8 cellular contexts compared by ENCODE assay signal in the genomic region with DNA sequence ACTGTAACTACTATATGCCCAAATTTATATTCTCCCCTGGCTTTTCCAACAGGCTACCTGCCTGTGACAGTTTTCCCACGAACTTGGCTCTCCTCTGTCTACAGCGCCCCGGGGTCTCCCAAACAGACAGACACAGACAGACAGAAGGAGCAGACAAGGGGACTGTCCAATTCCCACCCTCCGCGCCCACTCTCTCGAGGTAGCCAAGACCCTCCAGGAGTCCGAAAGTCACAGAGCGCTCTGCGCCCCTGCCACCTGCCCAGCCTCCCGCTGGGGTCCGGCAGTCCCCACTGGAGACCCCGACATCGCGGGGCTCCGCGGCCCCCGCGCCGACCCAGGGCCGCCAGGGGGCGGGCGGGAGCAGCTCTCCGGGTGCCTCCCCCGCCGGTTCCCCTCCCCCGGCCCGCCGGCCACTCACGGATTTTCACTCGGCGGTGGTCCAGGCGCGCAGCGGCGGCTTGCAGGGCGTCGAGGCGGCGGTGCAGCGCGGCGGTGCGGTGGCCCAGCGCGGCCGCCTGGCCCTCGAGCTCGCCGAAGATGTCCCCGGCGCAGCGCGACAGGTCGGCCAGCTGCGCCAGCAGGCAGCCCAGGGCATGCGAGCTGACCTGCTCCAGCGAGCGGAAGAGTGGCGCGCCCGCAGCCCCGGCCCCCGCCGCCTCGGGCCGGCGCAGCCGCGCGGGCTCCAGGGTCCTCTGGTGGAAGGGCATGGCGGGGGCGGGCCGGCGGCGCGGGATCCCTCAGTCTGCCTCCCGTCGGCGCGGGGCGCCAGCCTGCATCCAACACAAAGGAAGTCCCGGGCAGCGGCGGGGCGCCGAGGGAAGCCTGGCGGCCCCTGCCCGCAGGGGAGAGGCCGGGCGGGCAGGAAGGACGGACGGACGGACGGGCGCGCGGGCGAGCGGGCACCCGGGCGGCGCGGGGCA.
DNase-seq lines count a peak whose midpoint lies in the region; ATAC-seq and TF ChIP-seq lines count a peak whose summit lies in the region.

No MANE protein-coding gene starts in this region.

- peak overlapping the region; percentile 81 for H3K4me3 Mint-ChIP-seq in activated T-helper 17 cell treated with anti-CD3 and anti-CD28 coated beads, Interleukin-2, amount 50 U/mL, for 72 hours
- peak overlapping the region; percentile 53 to 88 (median 86) for H3K4me3 Mint-ChIP-seq in naive thymus-derived CD4-positive, alpha-beta T cell

- TF ChIP-seq POLR2A in testis (IDR thresholded peaks at IDR 0.05) = no peak

- CTCF ChIA-PET in BJ (lab: Yijun Ruan, JAX) = interaction anchor here (0.7 to 4.0 kb wide), 26 partner anchors 9 to 469 kb away, joined by 3 to 44 read pairs (median 4); no protein-coding TSS in a partner anchor
- CTCF ChIA-PET in naive thymus-derived CD4-positive, alpha-beta T cell (lab: Charles Lee) = interaction anchor here (0.6 to 1.3 kb wide), 7 partner anchors 9 to 599 kb away, joined by 3 to 4 read pairs (median 3); a partner anchor contains a TSS

- intact Hi-C loops in naive thymus-derived CD4-positive, alpha-beta T cell (cut with micrococcal nuclease) = loop anchor here (1.0 to 10.0 kb wide), 7 partner anchors 74 to 685 kb away; a partner anchor contains a TSS
- intact Hi-C loops in testis (cut with DNase I; ENCODE audit: low total_unique reads) = no loop called here

- H3K4me1 ChIP-seq in NT2/D1 (ENCODE audit: insufficient read depth, insufficient read length) (no peaks in the 10 kb centered on the region), testis (no peaks in the 10 kb centered on the region)
- H3K4me1 ChIP-seq in naive thymus-derived CD4-positive, alpha-beta T cell (ENCODE audit: control insufficient read depth in 2 of 2, insufficient read depth in 2 of 2, low read length in 2 of 2) = peaks cover 0 to 3% of the 10 kb centered on the region in 2 donors

- no peak overlapping the region for H3K27ac ChIP-seq in naive thymus-derived CD4-positive, alpha-beta T cell (ENCODE audit: low read depth, low read length)
- H3K27ac ChIP-seq in testis = peak overlapping the region in 1 of 2 donors; percentile 74

- TF ChIP-seq CTCF in BJ (IDR thresholded peaks at IDR 0.05; ENCODE audit: insufficient read depth, low read depth, low read length) (peak; percentile 53), fibroblast of mammary gland (conservative IDR thresholded peaks at IDR 0.05; ENCODE audit: control insufficient read depth, insufficient read depth, low read depth, low read length) (peak; percentile 28), testis (IDR thresholded peaks at IDR 0.05) (peak; percentile 39 to 73 (median 54))

- 0 to 1% methylated on average over 12 to 61 of the region's 103 CpGs for WGBS in testis, 2 donors

- ATAC-seq in GM19025 (IDR thresholded peaks at IDR 0.05; ENCODE audit: low read depth, unreplicated experiment) (peak; percentile 59), HG03159 (IDR thresholded peaks at IDR 0.05; ENCODE audit: unreplicated experiment) (peak; percentile 68)
- ATAC-seq in activated T-helper 17 cell treated with anti-CD3 and anti-CD28 coated beads, Interleukin-2, amount 50 U/mL, for 72 hours (replicated peaks) = peak; percentile 78
- ATAC-seq in naive thymus-derived CD4-positive, alpha-beta T cell = peak; percentile 80

- H3K36me3 ChIP-seq in BJ (ENCODE audit: control insufficient read depth, insufficient read depth, low read length) = no peaks in the 10 kb centered on the region
- H3K36me3 ChIP-seq in NT2/D1 (ENCODE audit: insufficient read depth, insufficient read length, low read length) = no peaks in the 10 kb centered on the region
- H3K36me3 ChIP-seq in naive thymus-derived CD4-positive, alpha-beta T cell (ENCODE audit: control insufficient read depth in 2 of 3, insufficient read depth in 3 of 3, low read length in 3 of 3) = no peaks in the 10 kb centered on the region
- H3K36me3 ChIP-seq in testis (ENCODE audit: low read depth, missing control alignments) = no peaks in the 10 kb centered on the region

- H3K36me3 Mint-ChIP-seq in activated T-helper 17 cell treated with anti-CD3 and anti-CD28 coated beads, Interleukin-2, amount 50 U/mL, for 72 hours (ENCODE audit: low read depth) = no peaks in the 10 kb centered on the region
- H3K36me3 Mint-ChIP-seq in naive thymus-derived CD4-positive, alpha-beta T cell = no peaks in the 10 kb centered on the region

- H3K4me1 Mint-ChIP-seq in activated T-helper 17 cell treated with anti-CD3 and anti-CD28 coated beads, Interleukin-2, amount 50 U/mL, for 72 hours = peaks cover 5% of the 10 kb centered on the region
- H3K4me1 Mint-ChIP-seq in naive thymus-derived CD4-positive, alpha-beta T cell = peaks cover 0 to 13% (median 9%) of the 10 kb centered on the region in 7 donors

- no peaks in the 10 kb centered on the region for H3K9me3 Mint-ChIP-seq in activated T-helper 17 cell treated with anti-CD3 and anti-CD28 coated beads, Interleukin-2, amount 50 U/mL, for 72 hours
- no peaks in the 10 kb centered on the region for H3K9me3 Mint-ChIP-seq in naive thymus-derived CD4-positive, alpha-beta T cell

- peaks cover 14% of the 10 kb centered on the region for H3K27me3 Mint-ChIP-seq in activated T-helper 17 cell treated with anti-CD3 and anti-CD28 coated beads, Interleukin-2, amount 50 U/mL, for 72 hours
- peaks cover 23 to 56% (median 46%) of the 10 kb centered on the region in 5 donors for H3K27me3 Mint-ChIP-seq in naive thymus-derived CD4-positive, alpha-beta T cell

- H3K27ac Mint-ChIP-seq in activated T-helper 17 cell treated with anti-CD3 and anti-CD28 coated beads, Interleukin-2, amount 50 U/mL, for 72 hours = no peak overlapping the region
- peak overlapping the region in 2 of 9 donors; percentile 49 to 77 for H3K27ac Mint-ChIP-seq in naive thymus-derived CD4-positive, alpha-beta T cell

- POLR2A ChIA-PET in BJ (lab: Charles Lee) = interaction anchor here (0.6 kb wide), 1 partner anchor 19 kb away, joined by 7 read pairs; no protein-coding TSS in a partner anchor
- POLR2A ChIA-PET in naive thymus-derived CD4-positive, alpha-beta T cell (lab: Charles Lee) = no interaction called here

- H3K4me3 ChIP-seq in BJ (ENCODE audit: low read depth, low read length) (peak overlapping the region; percentile 58), NT2/D1 (ENCODE audit: insufficient read length, low read depth) (peak overlapping the region; percentile 74), fibroblast of mammary gland (ENCODE audit: control insufficient read depth, low read depth, low read length) (peak overlapping the region; percentile 67), testis (peak overlapping the region; percentile 58 to 64)
- H3K4me3 ChIP-seq in naive thymus-derived CD4-positive, alpha-beta T cell (ENCODE audit: low read length) = peak overlapping the region; percentile 22

- H3K9ac ChIP-seq in NT2/D1 (ENCODE audit: insufficient read length, low read depth) = peak overlapping the region; percentile 89

- no peaks in the 10 kb centered on the region for H3K27me3 ChIP-seq in BJ (ENCODE audit: control insufficient read depth, insufficient read depth, low read length)
- H3K27me3 ChIP-seq in NT2/D1 (ENCODE audit: insufficient read depth, insufficient read length) = no peaks in the 10 kb centered on the region
- H3K27me3 ChIP-seq in naive thymus-derived CD4-positive, alpha-beta T cell (ENCODE audit: control insufficient read depth in 2 of 2, insufficient read depth in 2 of 2, low read length in 2 of 2) = peaks cover 0 to 6% of the 10 kb centered on the region in 2 donors
- H3K27me3 ChIP-seq in testis = no peaks in the 10 kb centered on the region

- no peak for DNase-seq in BJ (ENCODE audit: low read depth)
- no peak for DNase-seq in NT2/D1 (ENCODE audit: low read depth, low spot score)
- peak; percentile 37 for DNase-seq in fibroblast of mammary gland (ENCODE audit: low read depth)
- peak; percentile 20 to 74 (median 37) for DNase-seq in naive thymus-derived CD4-positive, alpha-beta T cell
- peak; percentile 65 for DNase-seq in testis

- no peaks in the 10 kb centered on the region for H3K9me3 ChIP-seq in NT2/D1 (ENCODE audit: insufficient read depth, low read length)
- no peaks in the 10 kb centered on the region for H3K9me3 ChIP-seq in naive thymus-derived CD4-positive, alpha-beta T cell (ENCODE audit: control insufficient read depth in 2 of 3, low read length in 3 of 3)
- H3K9me3 ChIP-seq in testis = no peaks in the 10 kb centered on the region

Comparison
In these comparisons a context has a peak if more than half of its experiments do, and no peak if none do; other contexts are left out.
1. DNase-seq: peak in fibroblast of mammary gland (single experiment), naive thymus-derived CD4-positive, alpha-beta T cell (9 of 9) and testis (single experiment); none in BJ (single experiment) and NT2/D1 (single experiment).
2. H3K4me3 ChIP-seq: peak in every context shown above with its lines; median percentile 74 in NT2/D1; 67 in fibroblast of mammary gland; 61 in testis; 58 in BJ; 22 in naive thymus-derived CD4-positive, alpha-beta T cell.
3. Peak in every context shown above with its lines, with median percentiles within 50 percentile points of each other: CTCF ChIP-seq and ATAC-seq.